Comparison of ENCODE assay signal across 26 cellular contexts in genomic region chr9:123542435-123543225, GRCh38.
A peak's percentile ranks its signal among the peaks of the same experiment; 100 is the strongest.
DNase-seq lines count a peak whose midpoint lies in the region; ATAC-seq and TF ChIP-seq lines count a peak whose summit lies in the region.
"Had no signal": no experiment of that assay in that cellular context is flagged by ENCODE, and none has a peak within 500 bp of the region (broad histone marks: within the 10 kb centered on the region; RNA-seq: fewer than 3 reads in every experiment).

No MANE protein-coding gene starts in this region.

- H3K4ac ChIP-seq in neuronal stem cell (ENCODE audit: low read length) = no peak overlapping the region

- no peak overlapping the region for H2BK15ac ChIP-seq in neuronal stem cell (ENCODE audit: low read length)

- H4K91ac ChIP-seq in neuronal stem cell (ENCODE audit: low read depth, low read length, poor library complexity) = no peak overlapping the region

- H3K4me3 ChIP-seq in neuronal stem cell (ENCODE audit: low read length in 2 of 2) = no peak overlapping the region
- H3K4me3 ChIP-seq: GM23338, MG63, PC-9 had no signal

- H3K4me2 ChIP-seq in neuronal stem cell (ENCODE audit: insufficient read depth, low read length, poor library complexity, severe bottlenecking) = no peak overlapping the region
- H3K4me2 ChIP-seq: GM23338, PC-9, SK-N-SH had no signal

- H2BK12ac ChIP-seq in neuronal stem cell (ENCODE audit: low read length) = no peak overlapping the region

- H2AK5ac ChIP-seq in neuronal stem cell (ENCODE audit: low read depth, low read length) = no peak overlapping the region

- TF ChIP-seq CTCF in omental fat pad (IDR thresholded peaks at IDR 0.05) = no peak

- H3K14ac ChIP-seq in neuronal stem cell (ENCODE audit: low read length) = no peak overlapping the region

- H2BK120ac ChIP-seq in neuronal stem cell (ENCODE audit: low read depth, low read length) = no peak overlapping the region

- H3K23ac ChIP-seq in neuronal stem cell (ENCODE audit: low read depth, low read length, poor library complexity) = no peak overlapping the region

- peaks cover 15 to 27% of the 10 kb centered on the region in 2 donors for H3K4me1 ChIP-seq in neuronal stem cell (ENCODE audit: control insufficient read depth in 2 of 2, insufficient read depth in 1 of 2, low read depth in 1 of 2, low read length in 2 of 2)

- H3K36me3 ChIP-seq in neuronal stem cell (replicated peaks in 1 of 2; ENCODE audit: control insufficient read depth in 2 of 2, insufficient read depth in 2 of 2, low read length in 2 of 2) = no peaks in the 10 kb centered on the region
- H3K36me3 ChIP-seq: MG63 had no signal

- H4K8ac ChIP-seq in neuronal stem cell (ENCODE audit: low read depth, low read length) = no peak overlapping the region

- no peak overlapping the region for H3K18ac ChIP-seq in neuronal stem cell (ENCODE audit: low read length)

- H3K27me3 ChIP-seq in neuronal stem cell (ENCODE audit: control insufficient read depth in 3 of 3, insufficient read depth in 3 of 3, low read depth in 1 of 3, low read length in 3 of 3) = no peaks in the 10 kb centered on the region
- H3K27me3 ChIP-seq: MG63 had no signal

- H2AFZ ChIP-seq in neuronal stem cell (ENCODE audit: low read length) = no peak overlapping the region
- H2AFZ ChIP-seq: GM23338, PC-9 had no signal

- no peak overlapping the region for H3K27ac ChIP-seq in neuronal stem cell (replicated peaks; ENCODE audit: low read length)
- H3K27ac ChIP-seq: PC-9, RWPE1 had no signal

- no peaks in the 10 kb centered on the region for H3K79me1 ChIP-seq in neuronal stem cell (ENCODE audit: low read depth, low read length)

- no peak overlapping the region for H2BK5ac ChIP-seq in neuronal stem cell (ENCODE audit: low read length)

- DNase-seq in HuH-7 (ENCODE audit: low spot score) = peak; percentile 17
- DNase-seq in dermis blood vessel endothelial cell = peak; percentile 39
- peak; percentile 67 for DNase-seq in left lobe of liver (ENCODE audit: low spot score)
- DNase-seq in neuronal stem cell (ENCODE audit: low spot score) = peak; percentile 39
- DNase-seq in omental fat pad (ENCODE audit: low spot score) = no peak
- DNase-seq in NCI-H146 treated with DMSO at 0.1 percent for 48 hours (lab: John Stamatoyannopoulos, UW; ENCODE audit: unreplicated experiment) = no peak
- DNase-seq: Caco-2; CD4-positive, alpha-beta memory T cell; DMS 273 treated with DMSO at 0.1 percent for 48 hours; DMS79 treated with DMSO at 0.1 percent for 48 hours; HCEC 1CT; Kasumi-1; MG63; NCI-H1092; NCI-H1436; NCI-H1930; NCI-H2227 treated with DMSO at 0.1 percent for 48 hours; NCI-H510A; NCI-H748 treated with DMSO at 0.1 percent for 48 hours; PC-9; SHP77 treated with DMSO at 0.1 percent for 48 hours; SK-N-SH had no signal

- H3K9me3 ChIP-seq in neuronal stem cell (replicated peaks in 1 of 2; ENCODE audit: control insufficient read depth in 2 of 2, insufficient read depth in 1 of 2, low read depth in 1 of 2, low read length in 2 of 2) = no peaks in the 10 kb centered on the region
- H3K9me3 ChIP-seq: Caco-2, MG63, SK-N-SH had no signal

- no CpG with 5 or more reads among the region's 11 CpGs for WGBS in neuronal stem cell (ENCODE audit: extremely low coverage in 2 of 2, insufficient read length in 2 of 2, insufficient replicate concordance in 1 of 2), 2 donors

- no peak overlapping the region for H3K9ac ChIP-seq in neuronal stem cell (ENCODE audit: low read depth, low read length, poor library complexity)
- H3K9ac ChIP-seq: SK-N-SH had no signal

- peak; percentile 97 for ATAC-seq in left lobe of liver
- ATAC-seq in omental fat pad (ENCODE audit: low FRiP score) = no peak
- ATAC-seq in GM19023 (IDR thresholded peaks at IDR 0.05; ENCODE audit: unreplicated experiment) = no peak
- no peak for ATAC-seq in GM19467 (IDR thresholded peaks at IDR 0.05; ENCODE audit: unreplicated experiment)
- ATAC-seq: GM23338 had no signal

Comparison
In these comparisons a context has a peak if more than half of its experiments do, and no peak if none do; other contexts are left out.
1. DNase-seq: peak in HuH-7 (single experiment), dermis blood vessel endothelial cell (single experiment), left lobe of liver (single experiment) and neuronal stem cell (single experiment); none in omental fat pad (single experiment) and NCI-H146 treated with DMSO at 0.1 percent for 48 hours (single experiment).